ENCODE assay signal across 25 cellular contexts in genomic region chr2:195633974-195634373, GRCh38. TPM values are rescaled to one million over a fixed set of nuclear protein-coding genes. Genes with fewer than 3 reads are reported as not detected.
DNase-seq lines count a peak whose midpoint lies in the region; ATAC-seq lines count a peak whose summit lies in the region.
"Had no signal": no experiment of that assay in that cellular context is flagged by ENCODE, and none has a peak within 500 bp of the region (broad histone marks: within the 10 kb centered on the region; RNA-seq: fewer than 3 reads in every experiment).

No MANE protein-coding gene starts in this region.

- peak overlapping the region in 5 of 6 donors; percentile 82 to 90 (median 86) for H3K27ac Mint-ChIP-seq in naive B cell
- H3K27ac Mint-ChIP-seq: CD8-positive, alpha-beta T cell; T-helper 1 cell treated with Interleukin-12 subunit alpha and Interleukin-12 subunit beta and Interleukin-4 antibody, amounts not matched to agents 30 μg/mL and 1 μg/mL, for 36 hours had no signal

- H3K27ac ChIP-seq in SJCRH30 = no peak overlapping the region
- H3K27ac ChIP-seq: GM23248 had no signal

- H3K27me3 Mint-ChIP-seq in naive B cell = no peaks in the 10 kb centered on the region

- no peaks in the 10 kb centered on the region for H3K9me3 Mint-ChIP-seq in naive B cell
- H3K9me3 Mint-ChIP-seq: CD8-positive, alpha-beta T cell had no signal

- no peak overlapping the region for H3K4me3 ChIP-seq in SJCRH30
- H3K4me3 ChIP-seq: GM23248 had no signal

- no peak for ATAC-seq in naive B cell (ENCODE audit: low read depth in 2 of 2)
- ATAC-seq in HG02884 (IDR thresholded peaks at IDR 0.05; ENCODE audit: unreplicated experiment) = no peak
- ATAC-seq: CD8-positive, alpha-beta T cell; Panc1 had no signal

- H3K4me3 Mint-ChIP-seq in naive B cell = no peak overlapping the region
- H3K4me3 Mint-ChIP-seq: CD8-positive, alpha-beta T cell; T-helper 1 cell treated with Interleukin-12 subunit alpha and Interleukin-12 subunit beta and Interleukin-4 antibody, amounts not matched to agents 30 μg/mL and 1 μg/mL, for 36 hours had no signal

- no peaks in the 10 kb centered on the region for H3K4me1 ChIP-seq in SJCRH30

- peaks cover 8% of the 10 kb centered on the region; the same call in 1 of the 2 replicates for H3K27me3 ChIP-seq in SJCRH30

- H3K36me3 Mint-ChIP-seq in naive B cell = peaks cover 3 to 7% of the 10 kb centered on the region in 2 donors
- H3K36me3 Mint-ChIP-seq: CD8-positive, alpha-beta T cell had no signal

- DNase-seq in NCI-H82 (lab: John Stamatoyannopoulos, UW) = peak; percentile 6
- DNase-seq in NCI-H82 treated with DMSO at 0.1 percent for 48 hours (lab: John Stamatoyannopoulos, UW; ENCODE audit: unreplicated experiment) = no peak
- DNase-seq in NCI-H1105 treated with DMSO at 0.1 percent for 48 hours (lab: John Stamatoyannopoulos, UW) = peak; percentile 71
- peak; percentile 70 for DNase-seq in NCI-H2171 treated with DMSO at 0.1 percent for 48 hours (lab: John Stamatoyannopoulos, UW)
- no peak for DNase-seq in naive B cell
- DNase-seq in medulla oblongata (ENCODE audit: extremely low spot score) = no peak
- no peak for DNase-seq in SJCRH30
- DNase-seq: C1 segment of cervical spinal cord; CD8-positive, alpha-beta T cell; DMS 273 treated with DMSO at 0.1 percent for 48 hours; GM23248; H7; KBM-7; MV-4-11; NCI-H187; NCI-H2081 treated with DMSO at 0.1 percent for 48 hours; NCI-H446 treated with DMSO at 0.1 percent for 48 hours; NCI-H774; SIG-M5; SK-N-SH; SW 1271; T-helper 9 cell had no signal

- H3K4me1 Mint-ChIP-seq in naive B cell = peaks cover 15 to 32% (median 21%) of the 10 kb centered on the region in 3 donors

- peaks cover 3% of the 10 kb centered on the region; the same call in 1 of the 2 replicates for H3K9me3 ChIP-seq in SJCRH30 (replicated peaks)
- H3K9me3 ChIP-seq: SK-N-SH had no signal

- no peaks in the 10 kb centered on the region for H3K36me3 ChIP-seq in SJCRH30

RNA-seq across cellular contexts. Expression of gene SLC39A10, which starts 23.1 kb away (rescaled TPM):
- polyA plus RNA-seq in naive B cell (ENCODE audit: low read depth in 6 of 6) = 10 to 100 TPM; 14.8 to 24.4 (median 20.7) TPM
- total RNA-seq in SJCRH30 (2014; rRNA removed; shearing (Covaris generic)) = 54.1 and 57.8 TPM in 2 replicates

Comparison
In these comparisons a context has a peak if more than half of its experiments do, and no peak if none do; other contexts are left out.
1. DNase-seq: peak in NCI-H82 (single experiment), NCI-H1105 treated with DMSO at 0.1 percent for 48 hours (single experiment) and NCI-H2171 treated with DMSO at 0.1 percent for 48 hours (single experiment); none in NCI-H82 treated with DMSO at 0.1 percent for 48 hours (single experiment), naive B cell (single experiment), medulla oblongata (single experiment) and SJCRH30 (0 of 2).